In the genomic region with DNA sequence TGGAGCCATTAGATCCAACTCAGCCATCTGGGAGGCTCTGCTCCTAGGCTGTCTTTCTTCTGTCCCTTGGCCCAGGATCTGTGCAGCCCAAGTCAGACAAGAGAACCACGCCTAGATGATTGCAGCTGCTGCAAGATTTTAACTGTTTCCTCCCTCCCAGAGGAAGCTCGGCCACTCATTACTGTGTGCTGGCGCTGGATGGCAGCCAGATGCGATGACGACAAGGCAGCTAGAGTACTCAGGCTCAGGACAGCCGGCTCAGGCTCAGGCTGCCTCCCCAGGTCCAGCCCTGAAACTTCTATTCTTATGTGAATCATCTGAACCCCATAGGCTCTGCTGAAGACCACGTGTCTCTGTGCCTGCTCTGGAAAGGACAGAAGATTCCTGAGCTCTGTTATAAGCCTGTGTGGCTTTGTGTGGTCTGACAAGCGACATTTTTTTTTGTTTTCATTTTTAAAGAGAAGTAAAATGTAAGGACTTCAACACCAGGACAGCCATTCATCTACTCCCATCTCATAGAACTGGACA, we compare ENCODE assay signal across 8 cellular contexts. TPM values are rescaled to one million over a fixed set of nuclear protein-coding genes. Genes with fewer than 3 reads are reported as not detected.
A peak's percentile ranks its signal among the peaks of the same experiment; 100 is the strongest.
DNase-seq lines count a peak whose midpoint lies in the region; ATAC-seq and TF ChIP-seq lines count a peak whose summit lies in the region.

No MANE protein-coding gene starts in this region.

- TF ChIP-seq POLR2A in adrenal gland (IDR thresholded peaks at IDR 0.05) = peak; percentile 63 to 96

- ATAC-seq in GM18907 (IDR thresholded peaks at IDR 0.05; ENCODE audit: unreplicated experiment) = peak; percentile 86
- peak; percentile 79 for ATAC-seq in HG03571 (IDR thresholded peaks at IDR 0.05; ENCODE audit: unreplicated experiment)
- ATAC-seq in HG02840 (IDR thresholded peaks at IDR 0.05; ENCODE audit: low FRiP score, unreplicated experiment) = no peak

- 2 to 7% (median 3%) methylated on average over 3 to 8 of the region's 8 CpGs for WGBS in adrenal gland, 4 donors

- TF ChIP-seq CTCF in adrenal gland (IDR thresholded peaks at IDR 0.05) (no peak), parathyroid adenoma (IDR thresholded peaks at IDR 0.05) (no peak)

- H3K79me2 ChIP-seq in parathyroid adenoma = no peaks in the 10 kb centered on the region

- no peak overlapping the region for H3K9ac ChIP-seq in parathyroid adenoma

- H3K4me2 ChIP-seq in parathyroid adenoma (ENCODE audit: low read length) = peak overlapping the region; percentile 60

- H3K4me3 ChIP-seq in adrenal gland (peak overlapping the region in 3 of 4 donors; percentile 43 to 53 (median 47)), parathyroid adenoma (ENCODE audit: low read depth, low read length) (peak overlapping the region; percentile 51)

- H3K9me3 ChIP-seq in adrenal gland (replicated peaks in 1 of 3) (no peaks in the 10 kb centered on the region), parathyroid adenoma (ENCODE audit: control insufficient read depth, low read length) (no peaks in the 10 kb centered on the region)

- H3K27ac ChIP-seq in adrenal gland (peak overlapping the region; percentile 42 to 92 (median 82)), parathyroid adenoma (peak overlapping the region; percentile 17)

- DNase-seq in Ammon's horn (ENCODE audit: low spot score) = peak; percentile 82
- DNase-seq in NCI-H82 treated with DMSO at 0.1 percent for 48 hours (lab: John Stamatoyannopoulos, UW; ENCODE audit: unreplicated experiment) = peak; percentile 41
- peak; percentile 95 to 100 (median 99) for DNase-seq in adrenal gland
- peak; percentile 96 for DNase-seq in cardiac septum (ENCODE audit: low spot score)

- H3K27me3 ChIP-seq in adrenal gland (no peaks in the 10 kb centered on the region), parathyroid adenoma (ENCODE audit: control insufficient read depth, insufficient read depth, low read length) (no peaks in the 10 kb centered on the region)

- intact Hi-C loops in adrenal gland (cut with DNase I) (no loop called here), cardiac septum (cut with DNase I) (no loop called here)

- H2AFZ ChIP-seq in parathyroid adenoma = peak overlapping the region; percentile 78

- peaks cover 29 to 30% of the 10 kb centered on the region in 2 donors for H3K4me1 ChIP-seq in adrenal gland (replicated peaks in 1 of 2)
- peaks cover 13% of the 10 kb centered on the region for H3K4me1 ChIP-seq in parathyroid adenoma

- H3K36me3 ChIP-seq in adrenal gland (replicated peaks in 1 of 2) (no peaks in the 10 kb centered on the region), parathyroid adenoma (ENCODE audit: control insufficient read depth, insufficient read depth, low read length) (no peaks in the 10 kb centered on the region)

RNA-seq across cellular contexts. Expression of a gene that starts 32.1 kb away (rescaled TPM):
- 1 to 10 TPM in 5 of 8 donors, under 1 TPM in 3; 0.18 to 3.4 (median 2.0) TPM for total RNA-seq in adrenal gland
- polyA plus RNA-seq in adrenal gland = 10 to 100 TPM in 1 of 3 donors, 1 to 10 TPM in 2; 2.0 to 12.2 (median 5.5) TPM
- 1.2 TPM for total RNA-seq in cardiac septum

RNA-seq across cellular contexts. Expression of a gene that starts 32.5 kb away (rescaled TPM):
- 100 to 1,000 TPM in 1 of 8 donors, 10 to 100 TPM in 7; 30.3 to 109 (median 45.3) TPM for total RNA-seq in adrenal gland
- 10 to 100 TPM in 2 of 3 donors, 1 to 10 TPM in 1; 7.1 to 60.0 (median 10.9) TPM for polyA plus RNA-seq in adrenal gland
- total RNA-seq in cardiac septum = 22.6 TPM

RNA-seq across cellular contexts. Expression of a gene that starts 47.9 kb away (rescaled TPM):
- total RNA-seq in adrenal gland (10 to 100 TPM; 17.6 to 35.1 (median 22.9) TPM), cardiac septum (13.8 TPM)
- 10 to 100 TPM; 12.1 to 25.0 (median 16.5) TPM for polyA plus RNA-seq in adrenal gland

Comparison
In these comparisons a context has a peak if more than half of its experiments do, and no peak if none do; other contexts are left out.
1. DNase-seq: peak in every context shown above with its lines; median percentile 99 in adrenal gland; 96 in cardiac septum; 82 in Ammon's horn; 41 in NCI-H82 treated with DMSO at 0.1 percent for 48 hours.